ENCODE assay signal across 10 cellular contexts in genomic region chr17:50100921-50101345, GRCh38. TPM values are rescaled to one million over a fixed set of nuclear protein-coding genes. Genes with fewer than 3 reads are reported as not detected.
DNase-seq lines count a peak whose midpoint lies in the region; ATAC-seq, FAIRE-seq and TF ChIP-seq lines count a peak whose summit lies in the region.
"Had no signal": no experiment of that assay in that cellular context is flagged by ENCODE, and none has a peak within 500 bp of the region (broad histone marks: within the 10 kb centered on the region; RNA-seq: fewer than 3 reads in every experiment).

No MANE protein-coding gene starts in this region.

- WGBS in small intestine, 3 donors: 19 to 61% (median 47%) methylated on average over 15 of the region's 15 CpGs

- CTCF ChIA-PET in activated naive CD4-positive, alpha-beta T cell treated with anti-CD3 and anti-CD28 coated beads, Interleukin-2, amount 10 ng/mL, durations not matched to agents 7 days and 5 days (lab: Charles Lee): interaction anchor here (1.0 kb wide), 2 partner anchors 13 to 75 kb away, joined by 3 to 4 read pairs; no protein-coding TSS in a partner anchor

- no peak for ATAC-seq in HG03432 (IDR thresholded peaks at IDR 0.05; ENCODE audit: unreplicated experiment)

- no peaks in the 10 kb centered on the region for H3K27me3 Mint-ChIP-seq in activated naive CD4-positive, alpha-beta T cell treated with anti-CD3 and anti-CD28 coated beads, Interleukin-2, amount 10 ng/mL, durations not matched to agents 7 days and 5 days

- no peak overlapping the region for H3K27ac Mint-ChIP-seq in activated naive CD4-positive, alpha-beta T cell treated with anti-CD3 and anti-CD28 coated beads, Interleukin-2, amount 10 ng/mL, durations not matched to agents 7 days and 5 days

- peaks cover 5 to 9% of the 10 kb centered on the region in 2 donors for H3K4me1 ChIP-seq in small intestine (ENCODE audit: control insufficient read depth in 2 of 2, insufficient read depth in 1 of 2, low read depth in 1 of 2, low read length in 1 of 2)

- H3K36me3 ChIP-seq in small intestine (ENCODE audit: control insufficient read depth in 2 of 2, insufficient read depth in 2 of 2, low read length in 2 of 2): peaks cover 0 to 10% of the 10 kb centered on the region in 2 donors

- H3K9me3 ChIP-seq in small intestine (ENCODE audit: control insufficient read depth, low read depth): no peaks in the 10 kb centered on the region

- no peak for FAIRE-seq in small intestine (lab: Jason Lieb, UNC)

- no peak overlapping the region for H3K4me3 Mint-ChIP-seq in activated naive CD4-positive, alpha-beta T cell treated with anti-CD3 and anti-CD28 coated beads, Interleukin-2, amount 10 ng/mL, durations not matched to agents 7 days and 5 days

- H3K27me3 ChIP-seq in small intestine (ENCODE audit: control insufficient read depth in 2 of 2, insufficient read depth in 2 of 2, low read length in 2 of 2): no peaks in the 10 kb centered on the region

- TF ChIP-seq POLR2A in erythroblast (IDR thresholded peaks at IDR 0.05; ENCODE audit: low read length): no peak

- peak overlapping the region; percentile 92 to 93 for H3K27ac ChIP-seq in small intestine (ENCODE audit: low read depth in 1 of 2, low read length in 1 of 2)

- peak overlapping the region in 1 of 2 donors; percentile 5 for H3K4me3 ChIP-seq in small intestine (ENCODE audit: low read depth in 1 of 2, low read length in 2 of 2)

- H3K9me3 Mint-ChIP-seq in activated naive CD4-positive, alpha-beta T cell treated with anti-CD3 and anti-CD28 coated beads, Interleukin-2, amount 10 ng/mL, durations not matched to agents 7 days and 5 days: no peaks in the 10 kb centered on the region

- H3K36me3 Mint-ChIP-seq in activated naive CD4-positive, alpha-beta T cell treated with anti-CD3 and anti-CD28 coated beads, Interleukin-2, amount 10 ng/mL, durations not matched to agents 7 days and 5 days: peaks cover 3% of the 10 kb centered on the region

- peaks cover 14% of the 10 kb centered on the region for H3K4me1 Mint-ChIP-seq in activated naive CD4-positive, alpha-beta T cell treated with anti-CD3 and anti-CD28 coated beads, Interleukin-2, amount 10 ng/mL, durations not matched to agents 7 days and 5 days

- DNase-seq in HT-29 (ENCODE audit: low spot score) (peak; percentile 43), cerebellar cortex (ENCODE audit: low spot score) (peak; percentile 68), left kidney (ENCODE audit: low read depth, low spot score) (peak; percentile 86), small intestine (no peak), erythroblast (lab: John Stamatoyannopoulos, UW) (no peak), medulla oblongata (ENCODE audit: extremely low spot score) (no peak)
- DNase-seq in activated naive CD4-positive, alpha-beta T cell treated with anti-CD3 and anti-CD28 coated beads, Interleukin-2, amount 10 ng/mL, durations not matched to agents 7 days and 5 days: no peak
- DNase-seq: activated naive CD4-positive, alpha-beta T cell treated with anti-CD3 and anti-CD28 coated beads, Interleukin-2, amount 50 U/mL, for 16 hours; NCI-H1417 treated with DMSO at 0.1 percent for 48 hours had no signal

RNA-seq across cellular contexts. Expression of gene PDK2, which starts 5.8 kb away (rescaled TPM):
- 31.3 and 31.9 TPM in 2 replicates for total RNA-seq in HT-29 (2014; rRNA removed; shearing (Covaris generic))
- 10 to 100 TPM; 27.2 to 39.6 (median 34.0) TPM for polyA plus RNA-seq in small intestine

RNA-seq across cellular contexts. Expression of gene SAMD14, which starts 29.0 kb away (rescaled TPM):
- 1.9 and 3.4 TPM in 2 replicates for total RNA-seq in HT-29 (2014; rRNA removed; shearing (Covaris generic))
- 1 to 10 TPM in 1 of 3 donors, under 1 TPM in 2; 0.54 to 2.1 (median 0.67) TPM for polyA plus RNA-seq in small intestine

RNA-seq across cellular contexts. Expression of gene ITGA3, which starts 45.0 kb away (rescaled TPM):
- 218 and 237 TPM in 2 replicates for total RNA-seq in HT-29 (2014; rRNA removed; shearing (Covaris generic))
- polyA plus RNA-seq in small intestine: 10 to 100 TPM; 53.5 to 96.4 (median 75.7) TPM

RNA-seq across cellular contexts. Expression of gene PPP1R9B, which starts 49.5 kb away (rescaled TPM):
- 38.7 and 54.6 TPM in 2 replicates for total RNA-seq in HT-29 (2014; rRNA removed; shearing (Covaris generic))
- 10 to 100 TPM; 14.1 to 25.7 (median 17.4) TPM for polyA plus RNA-seq in small intestine

Comparison
In these comparisons a context has a peak if more than half of its experiments do, and no peak if none do; other contexts are left out.
1. DNase-seq: peak in HT-29 (single experiment), cerebellar cortex (single experiment) and left kidney (single experiment); none in small intestine (single experiment), erythroblast (0 of 2), activated naive CD4-positive, alpha-beta T cell treated with anti-CD3 and anti-CD28 coated beads, Interleukin-2, amount 10 ng/mL, durations not matched to agents 7 days and 5 days (single experiment) and medulla oblongata (single experiment).